1 cellular context compared by ENCODE assay signal in the genomic region with DNA sequence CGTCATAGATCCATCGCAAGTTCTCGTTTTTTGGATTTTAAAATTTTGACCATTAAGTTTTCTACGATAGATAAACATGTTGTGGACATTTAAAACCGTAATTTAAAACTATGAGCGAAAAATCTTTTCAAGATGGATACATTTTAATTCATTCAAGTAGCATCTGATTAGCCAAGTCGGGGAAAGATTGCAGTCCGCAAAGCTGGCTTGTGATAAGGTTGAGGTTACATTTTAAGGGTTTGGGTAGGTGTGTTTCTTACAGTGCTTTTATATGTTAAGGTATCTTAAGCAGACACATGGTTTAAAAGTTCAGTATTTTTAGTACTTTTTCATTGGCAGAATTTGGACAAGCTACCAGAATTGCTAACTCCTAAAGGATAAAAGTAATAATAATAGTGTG.
TF ChIP-seq lines count a peak whose summit lies in the region.

No MANE protein-coding gene starts in this region.

TF ChIP-seq in GM12878, 131 proteins besides CTCF, POLR2A, EP300 and RAD21:
- TF ChIP-seq PML (IDR thresholded peaks at IDR 0.05; ENCODE audit: low read length) (0 out of 2 replicates have a peak, but pooled peaks have one; percentile 21), MYB (IDR thresholded peaks at IDR 0.05; ENCODE audit: borderline replicate concordance, low read depth, low read length) (no peak), NRF1 (conservative IDR thresholded peaks at IDR 0.05; ENCODE audit: low read depth, low read length) (no peak), DPF2 (IDR thresholded peaks at IDR 0.05) (no peak), EGR1 (IDR thresholded peaks at IDR 0.05; ENCODE audit: borderline replicate concordance in 1 of 2, low read depth in 2 of 2, low read length in 2 of 2) (no peak), SMARCA5 (IDR thresholded peaks at IDR 0.05) (no peak)
- TF ChIP-seq, protein P1, sequence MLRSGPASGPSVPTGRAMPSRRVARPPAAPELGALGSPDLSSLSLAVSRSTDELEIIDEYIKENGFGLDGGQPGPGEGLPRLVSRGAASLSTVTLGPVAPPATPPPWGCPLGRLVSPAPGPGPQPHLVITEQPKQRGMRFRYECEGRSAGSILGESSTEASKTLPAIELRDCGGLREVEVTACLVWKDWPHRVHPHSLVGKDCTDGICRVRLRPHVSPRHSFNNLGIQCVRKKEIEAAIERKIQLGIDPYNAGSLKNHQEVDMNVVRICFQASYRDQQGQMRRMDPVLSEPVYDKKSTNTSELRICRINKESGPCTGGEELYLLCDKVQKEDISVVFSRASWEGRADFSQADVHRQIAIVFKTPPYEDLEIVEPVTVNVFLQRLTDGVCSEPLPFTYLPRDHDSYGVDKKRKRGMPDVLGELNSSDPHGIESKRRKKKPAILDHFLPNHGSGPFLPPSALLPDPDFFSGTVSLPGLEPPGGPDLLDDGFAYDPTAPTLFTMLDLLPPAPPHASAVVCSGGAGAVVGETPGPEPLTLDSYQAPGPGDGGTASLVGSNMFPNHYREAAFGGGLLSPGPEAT (IDR thresholded peaks at IDR 0.05; ENCODE audit: low read depth), result 0 out of 2 replicates have a peak, but pooled peaks have one; percentile 2
